ENCODE assay signal across 18 cellular contexts in genomic region chr4:52989865-52990264, GRCh38.
"Had no signal": no experiment of that assay in that cellular context is flagged by ENCODE, and none has a peak within 500 bp of the region (broad histone marks: within the 10 kb centered on the region; RNA-seq: fewer than 3 reads in every experiment).

No MANE protein-coding gene starts in this region.

- DNase-seq: IMR-90, KG1, MG63, NCI-H1092, NCI-H1105 treated with DMSO at 0.1 percent for 48 hours, NCI-H1417 treated with DMSO at 0.1 percent for 48 hours, NCI-H146, NCI-H187, NCI-H2029 treated with DMSO at 0.1 percent for 48 hours, NCI-H2227 treated with DMSO at 0.1 percent for 48 hours, NCI-H524, NCI-H526 treated with DMSO at 0.1 percent for 48 hours, NCI-H774, PC-3, SHP77 had no signal

- FAIRE-seq: HepG2 had no signal

- H3K27me3 ChIP-seq: MG63 had no signal

- H3K36me3 ChIP-seq: MG63 had no signal

- H3K9me3 ChIP-seq: MG63 had no signal

- ATAC-seq: HepG2, Panc1, PC-3 had no signal

- H3K27ac ChIP-seq: RWPE1 had no signal

- H3K4me3 ChIP-seq: MG63 had no signal
